Comparison of ENCODE assay signal across 18 cellular contexts in the genomic region with DNA sequence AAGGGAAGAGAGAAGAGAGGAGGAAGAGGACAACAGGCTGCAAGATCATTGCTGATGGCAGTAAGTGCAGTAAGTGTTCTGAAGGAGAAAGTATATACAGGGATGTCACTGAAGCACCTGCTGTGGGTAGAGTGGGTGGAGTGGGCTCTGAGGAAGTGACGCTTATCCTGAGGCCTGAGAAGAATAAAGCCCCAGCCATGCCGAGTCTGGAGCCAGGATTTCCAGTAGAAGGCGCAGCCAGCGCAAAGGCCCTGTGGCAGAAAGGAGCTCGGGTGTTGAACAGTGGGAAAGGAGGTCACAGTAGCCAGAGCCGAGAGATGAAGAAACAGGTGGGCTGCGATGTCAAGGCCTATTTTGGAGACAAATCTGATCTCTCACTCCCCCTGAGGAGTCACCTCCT. TPM values are rescaled to one million over a fixed set of nuclear protein-coding genes. Genes with fewer than 3 reads are reported as not detected.
DNase-seq lines count a peak whose midpoint lies in the region; ATAC-seq and TF ChIP-seq lines count a peak whose summit lies in the region.
"Had no signal": no experiment of that assay in that cellular context is flagged by ENCODE, and none has a peak within 500 bp of the region (broad histone marks: within the 10 kb centered on the region; RNA-seq: fewer than 3 reads in every experiment).

No MANE protein-coding gene starts in this region.

- no peaks in the 10 kb centered on the region for H4K20me1 ChIP-seq in Loucy (ENCODE audit: insufficient read depth, low read length, poor library complexity, severe bottlenecking)

- DNase-seq in activated naive CD4-positive, alpha-beta T cell treated with anti-CD3 and anti-CD28 coated beads, Interleukin-2, amount 10 ng/mL, durations not matched to agents 7 days and 5 days = peak; percentile 65
- no peak for DNase-seq in activated naive CD4-positive, alpha-beta T cell treated with anti-CD3 and anti-CD28 coated beads, Interleukin-2, amount 50 U/mL, for 16 hours
- DNase-seq in activated T-helper 1 cell treated with anti-CD3 and anti-CD28 coated beads, Interleukin-12 subunit alpha, Interleukin-12 subunit beta, Interleukin-2, Interleukin-4 antibody, amounts not matched to agents 30 ng/mL and 10 ng/mL and 1 ng/mL, durations not matched to agents 14 hours and 24 hours and 36 hours (ENCODE audit: low spot score) = no peak
- DNase-seq in stimulated activated effector memory CD8-positive, alpha-beta T cell treated with anti-CD3 and anti-CD28 coated beads, Interleukin-12 subunit alpha, Interleukin-12 subunit beta, amount 100 ng/mL, for 72 hours (ENCODE audit: low spot score in 2 of 2) = no peak
- DNase-seq in iPS-NIHi11 (ENCODE audit: low spot score) = no peak
- DNase-seq: ACHN, amniotic stem cell, DMS153, kidney, lower lobe of right lung, NCI-H1105 treated with DMSO at 0.1 percent for 48 hours, NCI-H2081, psoas muscle had no signal

- peak overlapping the region; percentile 77 for H3K27ac Mint-ChIP-seq in activated naive CD4-positive, alpha-beta T cell treated with anti-CD3 and anti-CD28 coated beads, Interleukin-2, amount 10 ng/mL, durations not matched to agents 7 days and 5 days
- no peak overlapping the region for H3K27ac Mint-ChIP-seq in activated T-helper 1 cell treated with anti-CD3 and anti-CD28 coated beads, Interleukin-12 subunit alpha, Interleukin-12 subunit beta, Interleukin-2, Interleukin-4 antibody, amounts not matched to agents 30 ng/mL and 10 ng/mL and 1 ng/mL, durations not matched to agents 14 hours and 24 hours and 36 hours
- H3K27ac Mint-ChIP-seq in stimulated activated effector memory CD8-positive, alpha-beta T cell treated with anti-CD3 and anti-CD28 coated beads, Interleukin-12 subunit alpha, Interleukin-12 subunit beta, amount 100 ng/mL, for 72 hours = no peak overlapping the region
- H3K27ac Mint-ChIP-seq: CD14-positive monocyte had no signal

- peaks cover 26% of the 10 kb centered on the region for H3K27me3 Mint-ChIP-seq in activated naive CD4-positive, alpha-beta T cell treated with anti-CD3 and anti-CD28 coated beads, Interleukin-2, amount 10 ng/mL, durations not matched to agents 7 days and 5 days
- H3K27me3 Mint-ChIP-seq in activated T-helper 1 cell treated with anti-CD3 and anti-CD28 coated beads, Interleukin-12 subunit alpha, Interleukin-12 subunit beta, Interleukin-2, Interleukin-4 antibody, amounts not matched to agents 30 ng/mL and 10 ng/mL and 1 ng/mL, durations not matched to agents 14 hours and 24 hours and 36 hours (ENCODE audit: insufficient read depth) = peaks cover 3% of the 10 kb centered on the region

- no peaks in the 10 kb centered on the region for H3K79me2 ChIP-seq in Loucy (ENCODE audit: insufficient read depth, low read length)

- H3K9ac ChIP-seq in Loucy (ENCODE audit: low read depth, low read length, poor library complexity, severe bottlenecking) = no peak overlapping the region

- peak overlapping the region; percentile 36; the same call in 1 of the 2 replicates for H2AFZ ChIP-seq in Loucy (ENCODE audit: low read length)

- H3K9me2 ChIP-seq in Loucy (replicated peaks; ENCODE audit: low read depth, low read length) = no peaks in the 10 kb centered on the region

- no peak overlapping the region for H3K4me2 ChIP-seq in Loucy (ENCODE audit: low read depth, low read length, poor library complexity, severe bottlenecking)

- H3F3A ChIP-seq in Loucy (ENCODE audit: low read depth) = no peaks in the 10 kb centered on the region

- no peaks in the 10 kb centered on the region for H3K27me3 ChIP-seq in Loucy (ENCODE audit: insufficient read depth, low read length, poor library complexity, severe bottlenecking)
- H3K27me3 ChIP-seq: SJSA1 had no signal

- H3K4me1 ChIP-seq in Loucy (ENCODE audit: insufficient read depth, low read length, poor library complexity, severe bottlenecking) = peaks cover 10% of the 10 kb centered on the region
- H3K4me1 ChIP-seq: psoas muscle had no signal

- no peak for TF ChIP-seq CTCF in Loucy (conservative IDR thresholded peaks at IDR 0.05; ENCODE audit: low read length)

- H3K36me3 ChIP-seq in Loucy (ENCODE audit: insufficient read depth, low read length) = no peaks in the 10 kb centered on the region
- H3K36me3 ChIP-seq: lower lobe of right lung, SJSA1 had no signal

- no peak overlapping the region for H3K4me3 ChIP-seq in Loucy (ENCODE audit: low read length, poor library complexity, severe bottlenecking)
- H3K4me3 ChIP-seq: lower lobe of right lung, psoas muscle, SJSA1 had no signal

- CTCF ChIA-PET in activated naive CD4-positive, alpha-beta T cell treated with anti-CD3 and anti-CD28 coated beads, Interleukin-2, amount 10 ng/mL, durations not matched to agents 7 days and 5 days (lab: Charles Lee) = interaction anchor here (0.8 to 6.7 kb wide), 11 partner anchors 9 to 479 kb away, joined by 3 to 82 read pairs (median 4); a partner anchor contains a TSS

- no peak for ATAC-seq in stimulated activated effector memory CD8-positive, alpha-beta T cell treated with anti-CD3 and anti-CD28 coated beads, Interleukin-12 subunit alpha, Interleukin-12 subunit beta, amount 100 ng/mL, for 72 hours
- ATAC-seq in GM21360 (IDR thresholded peaks at IDR 0.05; ENCODE audit: unreplicated experiment) (no peak), HG03432 (IDR thresholded peaks at IDR 0.05; ENCODE audit: unreplicated experiment) (no peak)
- ATAC-seq: psoas muscle had no signal

- intact Hi-C loops in activated T-helper 1 cell treated with anti-CD3 and anti-CD28 coated beads, Interleukin-12 subunit alpha, Interleukin-12 subunit beta, Interleukin-2, Interleukin-4 antibody, amounts not matched to agents 30 ng/mL and 10 ng/mL and 1 ng/mL, durations not matched to agents 14 hours and 24 hours and 36 hours (cut with micrococcal nuclease) = loop anchor here (1.0 to 10.0 kb wide), 3 partner anchors 35 to 465 kb away; no protein-coding TSS in a partner anchor

- no peaks in the 10 kb centered on the region for H3K9me3 Mint-ChIP-seq in activated naive CD4-positive, alpha-beta T cell treated with anti-CD3 and anti-CD28 coated beads, Interleukin-2, amount 10 ng/mL, durations not matched to agents 7 days and 5 days
- H3K9me3 Mint-ChIP-seq in activated T-helper 1 cell treated with anti-CD3 and anti-CD28 coated beads, Interleukin-12 subunit alpha, Interleukin-12 subunit beta, Interleukin-2, Interleukin-4 antibody, amounts not matched to agents 30 ng/mL and 10 ng/mL and 1 ng/mL, durations not matched to agents 14 hours and 24 hours and 36 hours = no peaks in the 10 kb centered on the region
- H3K9me3 Mint-ChIP-seq in stimulated activated effector memory CD8-positive, alpha-beta T cell treated with anti-CD3 and anti-CD28 coated beads, Interleukin-12 subunit alpha, Interleukin-12 subunit beta, amount 100 ng/mL, for 72 hours = no peaks in the 10 kb centered on the region

- H3K9me3 ChIP-seq in Loucy (ENCODE audit: insufficient read depth, low read depth, low read length) = no peaks in the 10 kb centered on the region
- H3K9me3 ChIP-seq: lower lobe of right lung, psoas muscle, SJSA1 had no signal

- H3K36me3 Mint-ChIP-seq in activated naive CD4-positive, alpha-beta T cell treated with anti-CD3 and anti-CD28 coated beads, Interleukin-2, amount 10 ng/mL, durations not matched to agents 7 days and 5 days = no peaks in the 10 kb centered on the region
- peaks cover 3% of the 10 kb centered on the region for H3K36me3 Mint-ChIP-seq in activated T-helper 1 cell treated with anti-CD3 and anti-CD28 coated beads, Interleukin-12 subunit alpha, Interleukin-12 subunit beta, Interleukin-2, Interleukin-4 antibody, amounts not matched to agents 30 ng/mL and 10 ng/mL and 1 ng/mL, durations not matched to agents 14 hours and 24 hours and 36 hours (ENCODE audit: low read depth)
- H3K36me3 Mint-ChIP-seq in stimulated activated effector memory CD8-positive, alpha-beta T cell treated with anti-CD3 and anti-CD28 coated beads, Interleukin-12 subunit alpha, Interleukin-12 subunit beta, amount 100 ng/mL, for 72 hours = peaks cover 9% of the 10 kb centered on the region
- H3K36me3 Mint-ChIP-seq: CD14-positive monocyte had no signal

- peaks cover 45% of the 10 kb centered on the region for H3K4me1 Mint-ChIP-seq in activated naive CD4-positive, alpha-beta T cell treated with anti-CD3 and anti-CD28 coated beads, Interleukin-2, amount 10 ng/mL, durations not matched to agents 7 days and 5 days
- peaks cover 25% of the 10 kb centered on the region for H3K4me1 Mint-ChIP-seq in activated T-helper 1 cell treated with anti-CD3 and anti-CD28 coated beads, Interleukin-12 subunit alpha, Interleukin-12 subunit beta, Interleukin-2, Interleukin-4 antibody, amounts not matched to agents 30 ng/mL and 10 ng/mL and 1 ng/mL, durations not matched to agents 14 hours and 24 hours and 36 hours (ENCODE audit: low read depth)
- peaks cover 33% of the 10 kb centered on the region for H3K4me1 Mint-ChIP-seq in stimulated activated effector memory CD8-positive, alpha-beta T cell treated with anti-CD3 and anti-CD28 coated beads, Interleukin-12 subunit alpha, Interleukin-12 subunit beta, amount 100 ng/mL, for 72 hours

- H3K4me3 Mint-ChIP-seq in activated naive CD4-positive, alpha-beta T cell treated with anti-CD3 and anti-CD28 coated beads, Interleukin-2, amount 10 ng/mL, durations not matched to agents 7 days and 5 days = peak overlapping the region; percentile 2
- H3K4me3 Mint-ChIP-seq in activated T-helper 1 cell treated with anti-CD3 and anti-CD28 coated beads, Interleukin-12 subunit alpha, Interleukin-12 subunit beta, Interleukin-2, Interleukin-4 antibody, amounts not matched to agents 30 ng/mL and 10 ng/mL and 1 ng/mL, durations not matched to agents 14 hours and 24 hours and 36 hours = peak overlapping the region; percentile 17
- H3K4me3 Mint-ChIP-seq in stimulated activated effector memory CD8-positive, alpha-beta T cell treated with anti-CD3 and anti-CD28 coated beads, Interleukin-12 subunit alpha, Interleukin-12 subunit beta, amount 100 ng/mL, for 72 hours = peak overlapping the region; percentile 63

RNA-seq across cellular contexts. Expression of a gene that starts 31.8 kb away (rescaled TPM):
- 219 and 226 TPM in 2 replicates for total RNA-seq in activated T-helper 1 cell treated with anti-CD3 and anti-CD28 coated beads, Interleukin-12 subunit alpha, Interleukin-12 subunit beta, Interleukin-2, Interleukin-4 antibody, amounts not matched to agents 30 ng/mL and 10 ng/mL and 1 ng/mL, durations not matched to agents 14 hours and 24 hours and 36 hours

Comparison
In these comparisons a context has a peak if more than half of its experiments do, and no peak if none do; other contexts are left out.
1. H3K4me3 Mint-ChIP-seq: peak in every context shown above with its lines; median percentile 63 in stimulated activated effector memory CD8-positive, alpha-beta T cell treated with anti-CD3 and anti-CD28 coated beads, Interleukin-12 subunit alpha, Interleukin-12 subunit beta, amount 100 ng/mL, for 72 hours; 17 in activated T-helper 1 cell treated with anti-CD3 and anti-CD28 coated beads, Interleukin-12 subunit alpha, Interleukin-12 subunit beta, Interleukin-2, Interleukin-4 antibody, amounts not matched to agents 30 ng/mL and 10 ng/mL and 1 ng/mL, durations not matched to agents 14 hours and 24 hours and 36 hours; 2 in activated naive CD4-positive, alpha-beta T cell treated with anti-CD3 and anti-CD28 coated beads, Interleukin-2, amount 10 ng/mL, durations not matched to agents 7 days and 5 days.